14 cellular contexts compared by ENCODE assay signal in the genomic region with DNA sequence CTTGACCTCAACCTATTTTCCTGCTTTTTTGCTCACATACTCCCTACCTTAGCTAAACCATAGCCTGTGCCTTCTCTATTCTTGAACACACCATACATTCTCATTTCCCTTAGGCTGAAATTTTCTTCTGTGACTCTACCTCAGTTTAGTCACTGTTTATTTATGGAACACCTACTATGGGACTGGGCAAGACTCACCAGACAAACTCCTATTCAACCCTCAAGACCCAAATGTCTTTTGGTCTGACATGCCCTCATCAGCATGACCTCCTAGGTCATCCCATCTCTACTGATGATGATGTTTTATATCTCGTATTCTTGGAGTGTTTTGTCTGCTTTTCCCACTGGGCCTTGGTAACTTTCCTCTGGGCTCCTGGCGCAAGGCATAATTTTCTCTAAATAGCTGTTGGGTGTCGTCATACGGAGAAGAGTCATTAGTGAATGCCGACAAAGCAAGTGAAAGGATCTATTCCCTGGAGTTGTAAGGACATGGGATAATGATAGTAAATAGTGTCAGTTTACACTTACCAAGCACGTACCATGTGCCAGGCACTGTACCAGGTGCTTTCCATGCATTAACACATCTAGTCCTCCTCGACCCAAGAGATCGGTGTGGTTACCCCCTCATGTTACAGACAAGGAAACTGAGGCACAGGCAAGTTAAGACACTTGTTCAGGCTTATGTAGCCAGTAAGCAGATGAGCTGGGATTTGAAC. TPM values are rescaled to one million over a fixed set of nuclear protein-coding genes. Genes with fewer than 3 reads are reported as not detected.
DNase-seq lines count a peak whose midpoint lies in the region; ATAC-seq and TF ChIP-seq lines count a peak whose summit lies in the region.
"Had no signal": no experiment of that assay in that cellular context is flagged by ENCODE, and none has a peak within 500 bp of the region (broad histone marks: within the 10 kb centered on the region; RNA-seq: fewer than 3 reads in every experiment).

No MANE protein-coding gene starts in this region.

- H3K4me3 ChIP-seq in Karpas-422 (ENCODE audit: low read length): no peak overlapping the region
- no peak overlapping the region for H3K4me3 ChIP-seq in OCI-LY1 (ENCODE audit: low read depth, low read length, poor library complexity, severe bottlenecking)
- H3K4me3 ChIP-seq in lower lobe of right lung: no peak overlapping the region
- H3K4me3 ChIP-seq in skeletal muscle tissue (ENCODE audit: low read length in 3 of 3): no peak overlapping the region
- no peak overlapping the region for H3K4me3 ChIP-seq in sigmoid colon
- H3K4me3 ChIP-seq: A549 had no signal

- H3K4me3 Mint-ChIP-seq in glutamatergic neuron (ENCODE audit: unreplicated experiment): no peak overlapping the region
- H3K4me3 Mint-ChIP-seq: CD4-positive, alpha-beta memory T cell had no signal

- H3K4me2 ChIP-seq in Karpas-422 (ENCODE audit: low read depth, low read length, poor library complexity, severe bottlenecking) (peak overlapping the region; percentile 86), OCI-LY1 (ENCODE audit: low read length) (no peak overlapping the region)
- H3K4me2 ChIP-seq: A549 had no signal

- peaks cover 98% of the 10 kb centered on the region for H3K4me1 ChIP-seq in Karpas-422 (ENCODE audit: low read length)
- peaks cover 47% of the 10 kb centered on the region for H3K4me1 ChIP-seq in OCI-LY1 (ENCODE audit: insufficient read depth, low read length, severe bottlenecking)
- no peaks in the 10 kb centered on the region for H3K4me1 ChIP-seq in lower lobe of right lung
- H3K4me1 ChIP-seq in skeletal muscle tissue (ENCODE audit: control insufficient read depth in 3 of 3, insufficient read depth in 3 of 3, low read length in 3 of 3): peaks cover 21 to 35% (median 23%) of the 10 kb centered on the region in 3 donors
- peaks cover 0 to 5% (median 0%) of the 10 kb centered on the region in 4 donors for H3K4me1 ChIP-seq in sigmoid colon
- H3K4me1 ChIP-seq: A549, BE2C had no signal

- intact Hi-C loops in lower lobe of right lung (cut with DNase I): no loop called here
- intact Hi-C loops in sigmoid colon (cut with DNase I): no loop called here

- H2AFZ ChIP-seq in Karpas-422 (ENCODE audit: low read length) (no peak overlapping the region), OCI-LY1 (ENCODE audit: low read length) (no peak overlapping the region)

- H3K36me3 ChIP-seq in Karpas-422 (ENCODE audit: insufficient read depth, low read length) (no peaks in the 10 kb centered on the region), OCI-LY1 (ENCODE audit: insufficient read depth, low read length) (no peaks in the 10 kb centered on the region), lower lobe of right lung (no peaks in the 10 kb centered on the region), skeletal muscle tissue (ENCODE audit: control insufficient read depth in 3 of 3, insufficient read depth in 3 of 3, low read length in 3 of 3) (no peaks in the 10 kb centered on the region), sigmoid colon (no peaks in the 10 kb centered on the region)
- H3K36me3 ChIP-seq: BE2C had no signal

- no peaks in the 10 kb centered on the region for H4K20me1 ChIP-seq in Karpas-422 (ENCODE audit: insufficient read depth, low read depth, low read length)
- H4K20me1 ChIP-seq in OCI-LY1 (ENCODE audit: insufficient read depth, low read length): no peaks in the 10 kb centered on the region

- no peaks in the 10 kb centered on the region for H3K4me1 Mint-ChIP-seq in glutamatergic neuron (ENCODE audit: low read depth, unreplicated experiment)

- H3K9me3 ChIP-seq in Karpas-422 (ENCODE audit: low read length): no peaks in the 10 kb centered on the region
- no peaks in the 10 kb centered on the region for H3K9me3 ChIP-seq in OCI-LY1 (ENCODE audit: low read length)
- H3K9me3 ChIP-seq in lower lobe of right lung: no peaks in the 10 kb centered on the region
- H3K9me3 ChIP-seq in skeletal muscle tissue (ENCODE audit: control insufficient read depth in 3 of 3, low read length in 3 of 3): no peaks in the 10 kb centered on the region
- H3K9me3 ChIP-seq in sigmoid colon: no peaks in the 10 kb centered on the region
- H3K9me3 ChIP-seq: A549, BE2C had no signal

- no peaks in the 10 kb centered on the region for H3K27me3 ChIP-seq in Karpas-422 (ENCODE audit: low read length)
- H3K27me3 ChIP-seq in OCI-LY1 (ENCODE audit: insufficient read depth, low read length): no peaks in the 10 kb centered on the region
- H3K27me3 ChIP-seq in lower lobe of right lung (ENCODE audit: low read depth): peaks cover 30% of the 10 kb centered on the region
- H3K27me3 ChIP-seq in skeletal muscle tissue (ENCODE audit: control insufficient read depth in 3 of 3, insufficient read depth in 3 of 3, low read length in 3 of 3): peaks cover 0 to 9% (median 5%) of the 10 kb centered on the region in 3 donors
- H3K27me3 ChIP-seq in sigmoid colon: peaks cover 2 to 27% (median 6%) of the 10 kb centered on the region in 3 donors
- H3K27me3 ChIP-seq: BE2C had no signal

- H3K36me3 Mint-ChIP-seq in glutamatergic neuron (ENCODE audit: unreplicated experiment): peaks cover 13% of the 10 kb centered on the region
- H3K36me3 Mint-ChIP-seq: CD4-positive, alpha-beta memory T cell had no signal

- H3K27ac Mint-ChIP-seq in glutamatergic neuron (ENCODE audit: unreplicated experiment): no peak overlapping the region
- H3K27ac Mint-ChIP-seq: CD4-positive, alpha-beta memory T cell had no signal

- TF ChIP-seq EP300 in sigmoid colon (IDR thresholded peaks at IDR 0.05): no peak

- H3K27ac ChIP-seq in Karpas-422 (ENCODE audit: low read length): peak overlapping the region; percentile 99
- peak overlapping the region; percentile 97 for H3K27ac ChIP-seq in OCI-LY1 (ENCODE audit: low read depth, low read length, poor library complexity, severe bottlenecking)
- H3K27ac ChIP-seq in lower lobe of right lung: no peak overlapping the region
- H3K27ac ChIP-seq in skeletal muscle tissue (ENCODE audit: low read depth, low read length): peak overlapping the region; percentile 85
- H3K27ac ChIP-seq in sigmoid colon: no peak overlapping the region
- H3K27ac ChIP-seq: A549, C4-2B, HL-60 had no signal

- WGBS in sigmoid colon, 2 donors: 88 to 92% methylated on average over 8 of the region's 8 CpGs

- no peak for TF ChIP-seq POLR2A in sigmoid colon (IDR thresholded peaks at IDR 0.05)

- peak overlapping the region; percentile 83; the same call in 1 of the 2 replicates for H3K9ac ChIP-seq in Karpas-422 (ENCODE audit: low read length)
- no peak overlapping the region for H3K9ac ChIP-seq in OCI-LY1 (ENCODE audit: low read length)
- no peak overlapping the region for H3K9ac ChIP-seq in skeletal muscle tissue (ENCODE audit: low read depth in 1 of 3, low read length in 3 of 3)

- ATAC-seq in lower lobe of right lung: no peak
- ATAC-seq: A549 had no signal

- TF ChIP-seq CTCF in OCI-LY1 (IDR thresholded peaks at IDR 0.05; ENCODE audit: low read length) (no peak), lower lobe of right lung (IDR thresholded peaks at IDR 0.05) (no peak), glutamatergic neuron (IDR thresholded peaks at IDR 0.05; ENCODE audit: partially characterized antibody, unreplicated experiment) (no peak), sigmoid colon (IDR thresholded peaks at IDR 0.05) (no peak)

- H3F3A ChIP-seq in OCI-LY1 (ENCODE audit: insufficient read depth, low read length): no peaks in the 10 kb centered on the region

- H3K27me3 Mint-ChIP-seq in glutamatergic neuron (ENCODE audit: unreplicated experiment): peaks cover 12% of the 10 kb centered on the region

- no peaks in the 10 kb centered on the region for H3K79me2 ChIP-seq in Karpas-422 (ENCODE audit: low read length)
- no peaks in the 10 kb centered on the region for H3K79me2 ChIP-seq in OCI-LY1 (ENCODE audit: insufficient read depth, low read length)

- H3K9me2 ChIP-seq in Karpas-422 (replicated peaks; ENCODE audit: insufficient read depth, low read length) (no peaks in the 10 kb centered on the region), OCI-LY1 (ENCODE audit: low read depth, low read length) (no peaks in the 10 kb centered on the region)

- peaks cover 5% of the 10 kb centered on the region for H3K9me3 Mint-ChIP-seq in glutamatergic neuron (ENCODE audit: unreplicated experiment)
- H3K9me3 Mint-ChIP-seq: CD4-positive, alpha-beta memory T cell had no signal

- DNase-seq in Karpas-422: no peak
- DNase-seq in lower lobe of right lung: peak; percentile 3
- no peak for DNase-seq in glutamatergic neuron
- no peak for DNase-seq in sigmoid colon
- DNase-seq: BE2C; CD4-positive, alpha-beta memory T cell; DMS79; HCEC 1CT had no signal

RNA-seq across cellular contexts. Expression of gene PITX1, which starts 22.4 kb away (rescaled TPM):
- 173 and 469 TPM in 2 replicates for total RNA-seq in Karpas-422 (2014; rRNA removed; shearing (Covaris generic); ENCODE audit: low replicate concordance)
- total RNA-seq in lower lobe of right lung: 0.47 TPM
- 2.6 TPM for total RNA-seq in skeletal muscle tissue
- total RNA-seq in glutamatergic neuron (ENCODE audit: unreplicated experiment): 0.76 TPM
- 1 to 10 TPM; 1.6 to 5.8 (median 3.5) TPM for total RNA-seq in sigmoid colon
- 1 to 10 TPM; 6.0 to 7.2 (median 6.3) TPM for polyA plus RNA-seq in sigmoid colon
- total RNA-seq: CD4-positive, alpha-beta memory T cell; H1 had no signal
- polyA plus RNA-seq: CD4-positive, alpha-beta memory T cell had no signal

Comparison
In these comparisons a context has a peak if more than half of its experiments do, and no peak if none do; other contexts are left out.
1. H3K27ac ChIP-seq: peak in Karpas-422 (single experiment), OCI-LY1 (single experiment) and skeletal muscle tissue (single experiment); none in lower lobe of right lung (single experiment) and sigmoid colon (0 of 4).
2. RNA of gene PITX1, which starts 22.4 kb away (total RNA-seq): 173 to 469 TPM in Karpas-422; 1.6 to 5.8 TPM in sigmoid colon, 2.6 TPM in skeletal muscle tissue (single experiment), 0.76 TPM in glutamatergic neuron (single experiment) and 0.47 TPM in lower lobe of right lung (single experiment); every median in the first group is over 10 times any median in the second.